Comparison of ENCODE assay signal across 13 cellular contexts in the genomic region with DNA sequence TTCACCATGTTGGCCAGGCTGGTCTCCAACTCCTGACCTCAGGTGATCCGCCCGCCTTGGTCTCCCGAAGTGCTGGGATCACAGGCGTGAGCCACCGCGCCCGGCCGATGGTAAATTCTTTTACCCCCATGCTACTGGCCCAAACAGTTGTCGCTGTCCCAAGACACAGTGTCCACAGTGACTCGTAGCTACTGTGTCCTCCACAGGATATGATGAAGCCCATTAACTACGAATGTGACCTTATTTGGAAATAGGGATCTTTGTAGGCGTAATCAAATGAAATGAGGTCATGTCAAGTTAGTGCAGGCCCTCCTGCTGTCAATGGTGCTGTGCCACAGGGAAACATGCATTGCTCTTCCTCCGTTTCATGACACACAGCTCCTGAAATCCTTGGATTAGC. TPM values are rescaled to one million over a fixed set of nuclear protein-coding genes. Genes with fewer than 3 reads are reported as not detected.
DNase-seq lines count a peak whose midpoint lies in the region; TF ChIP-seq lines count a peak whose summit lies in the region.
"Had no signal": no experiment of that assay in that cellular context is flagged by ENCODE, and none has a peak within 500 bp of the region (broad histone marks: within the 10 kb centered on the region; RNA-seq: fewer than 3 reads in every experiment).

No MANE protein-coding gene starts in this region.

- H3K27me3 ChIP-seq in mesenchymal stem cell (ENCODE audit: control insufficient read depth in 1 of 2, insufficient read depth in 1 of 2, low read length in 2 of 2) (peaks cover 17 to 20% of the 10 kb centered on the region in 2 experiments), sigmoid colon (peaks cover 0 to 35% (median 3%) of the 10 kb centered on the region in 3 donors)
- H3K27me3 ChIP-seq: pancreas had no signal

- no peak overlapping the region for H3K23ac ChIP-seq in mesenchymal stem cell (ENCODE audit: low read length in 2 of 2)

- H4K91ac ChIP-seq in mesenchymal stem cell (ENCODE audit: low read length): no peak overlapping the region

- no peak overlapping the region for H3K9ac ChIP-seq in mesenchymal stem cell (ENCODE audit: low read length)

- no peak overlapping the region for H3K4me2 ChIP-seq in mesenchymal stem cell (ENCODE audit: low read length, poor library complexity, severe bottlenecking)

- H3K4me3 ChIP-seq in mesenchymal stem cell (ENCODE audit: insufficient read depth in 1 of 2, low read depth in 1 of 2, low read length in 2 of 2) (no peak overlapping the region), sigmoid colon (no peak overlapping the region)
- H3K4me3 ChIP-seq: pancreas, suprapubic skin had no signal

- TF ChIP-seq POLR2A in sigmoid colon (IDR thresholded peaks at IDR 0.05): no peak

- H3K79me1 ChIP-seq in mesenchymal stem cell (replicated peaks; ENCODE audit: low read length, poor library complexity, severe bottlenecking): no peaks in the 10 kb centered on the region

- no peak overlapping the region for H3K4ac ChIP-seq in mesenchymal stem cell (ENCODE audit: low read depth in 1 of 2, low read length in 2 of 2)

- H2BK5ac ChIP-seq in mesenchymal stem cell (ENCODE audit: low read depth, low read length, poor library complexity, severe bottlenecking): no peak overlapping the region

- TF ChIP-seq EP300 in sigmoid colon (IDR thresholded peaks at IDR 0.05): no peak

- H3K27ac ChIP-seq in mesenchymal stem cell (ENCODE audit: low read length, poor library complexity, severe bottlenecking): no peak overlapping the region
- no peak overlapping the region for H3K27ac ChIP-seq in sigmoid colon
- H3K27ac ChIP-seq: pancreas, suprapubic skin had no signal

- no peak overlapping the region for H2BK15ac ChIP-seq in mesenchymal stem cell (ENCODE audit: low read depth, poor library complexity, severe bottlenecking)

- H3K18ac ChIP-seq in mesenchymal stem cell (ENCODE audit: low read depth in 1 of 2, low read length in 2 of 2): no peak overlapping the region

- no peak overlapping the region for H2AK5ac ChIP-seq in mesenchymal stem cell (ENCODE audit: low read length, severe bottlenecking)

- no peak overlapping the region for H2BK120ac ChIP-seq in mesenchymal stem cell (ENCODE audit: low read depth, low read length)

- H2AFZ ChIP-seq in mesenchymal stem cell (ENCODE audit: low read depth, low read length): no peak overlapping the region

- H3K36me3 ChIP-seq in mesenchymal stem cell (ENCODE audit: control insufficient read depth in 1 of 2, insufficient read depth in 2 of 2, low read depth in 1 of 2, low read length in 2 of 2): no peaks in the 10 kb centered on the region
- H3K36me3 ChIP-seq in sigmoid colon: no peaks in the 10 kb centered on the region
- H3K36me3 ChIP-seq: pancreas, suprapubic skin had no signal

- TF ChIP-seq CTCF in sigmoid colon (IDR thresholded peaks at IDR 0.05): no peak

- no peak overlapping the region for H4K8ac ChIP-seq in mesenchymal stem cell (ENCODE audit: low read length)

- DNase-seq in DMS53 (lab: John Stamatoyannopoulos, UW) (peak; percentile 57), DMS53 treated with DMSO at 0.1 percent for 48 hours (lab: John Stamatoyannopoulos, UW; ENCODE audit: unreplicated experiment) (no peak), RPMI7951 (ENCODE audit: low read depth) (peak; percentile 31), mesenchymal stem cell (peak; percentile 24), sigmoid colon (no peak), T-helper 2 cell (no peak)
- DNase-seq: 8988T, midbrain, MM.1S, NCI-H1436 treated with DMSO at 0.1 percent for 48 hours, NCI-H524 treated with DMSO at 0.1 percent for 48 hours, pancreas had no signal

- no peaks in the 10 kb centered on the region for H3K9me3 ChIP-seq in mesenchymal stem cell (ENCODE audit: control insufficient read depth, low read length)
- no peaks in the 10 kb centered on the region for H3K9me3 ChIP-seq in sigmoid colon
- H3K9me3 ChIP-seq: pancreas, suprapubic skin had no signal

- peaks cover 1% of the 10 kb centered on the region for H3K4me1 ChIP-seq in mesenchymal stem cell (ENCODE audit: control insufficient read depth, insufficient read depth, low read depth, low read length)
- no peaks in the 10 kb centered on the region for H3K4me1 ChIP-seq in sigmoid colon
- H3K4me1 ChIP-seq: pancreas, suprapubic skin had no signal

- H2BK12ac ChIP-seq in mesenchymal stem cell (ENCODE audit: low read length in 2 of 2): no peak overlapping the region

- 86% methylated on average over 13 of the region's 13 CpGs for WGBS in mesenchymal stem cell
- 89% methylated on average over 13 of the region's 13 CpGs for WGBS in sigmoid colon, 2 donors

- intact Hi-C loops in sigmoid colon (cut with DNase I): no loop called here

- no peak overlapping the region for H3K14ac ChIP-seq in mesenchymal stem cell (ENCODE audit: low read length in 2 of 2)

RNA-seq across cellular contexts. Expression of gene FNDC10, which starts 8.5 kb away (rescaled TPM):
- 3.4 and 3.6 TPM in 2 replicates for total RNA-seq in RPMI7951 (2014; rRNA removed; shearing (Covaris generic))
- polyA plus RNA-seq in mesenchymal stem cell (2013, experiment 1 of 2): 7.2 TPM
- polyA plus RNA-seq in mesenchymal stem cell (2013, experiment 2 of 2): 7.8 TPM
- 1 to 10 TPM in 3 of 4 donors, under 1 TPM in 1; 0.82 to 2.8 (median 1.6) TPM for total RNA-seq in sigmoid colon
- polyA plus RNA-seq in sigmoid colon: 1 to 10 TPM; 1.2 to 3.5 (median 2.8) TPM

RNA-seq across cellular contexts. Expression of gene SSU72, which starts 16.8 kb away (rescaled TPM):
- 77.3 and 86.5 TPM in 2 replicates for total RNA-seq in RPMI7951 (2014; rRNA removed; shearing (Covaris generic))
- 139 TPM for polyA plus RNA-seq in mesenchymal stem cell (2013, experiment 1 of 2)
- polyA plus RNA-seq in mesenchymal stem cell (2013, experiment 2 of 2): 138 TPM
- total RNA-seq in sigmoid colon: 100 to 1,000 TPM in 3 of 4 donors, 10 to 100 TPM in 1; 98.9 to 119 (median 109) TPM
- 100 to 1,000 TPM; 129 to 165 (median 150) TPM for polyA plus RNA-seq in sigmoid colon

RNA-seq across cellular contexts. Expression of gene MIB2, which starts 23.8 kb away (rescaled TPM):
- 12.0 and 18.4 TPM in 2 replicates for total RNA-seq in RPMI7951 (2014; rRNA removed; shearing (Covaris generic))
- polyA plus RNA-seq in mesenchymal stem cell (2013, experiment 1 of 2): 33.5 TPM
- polyA plus RNA-seq in mesenchymal stem cell (2013, experiment 2 of 2): 35.8 TPM
- total RNA-seq in sigmoid colon: 10 to 100 TPM; 32.7 to 95.3 (median 53.6) TPM
- polyA plus RNA-seq in sigmoid colon: 10 to 100 TPM; 24.6 to 77.6 (median 33.3) TPM

RNA-seq across cellular contexts. Expression of gene MMP23B, which starts 40.5 kb away (rescaled TPM):
- total RNA-seq in RPMI7951 (2014; rRNA removed; shearing (Covaris generic)): 0.24 TPM in 1 of 2 replicates, not detected in the other
- polyA plus RNA-seq in mesenchymal stem cell (2013, experiment 1 of 2): 24.2 TPM
- polyA plus RNA-seq in mesenchymal stem cell (2013, experiment 2 of 2): 26.9 TPM
- total RNA-seq in sigmoid colon: 10 to 100 TPM in 2 of 4 donors, 1 to 10 TPM in 2; 1.8 to 58.7 (median 17.2) TPM
- polyA plus RNA-seq in sigmoid colon: 1 to 10 TPM; 2.2 to 3.6 (median 2.3) TPM

RNA-seq across cellular contexts. Expression of gene TMEM240, which starts 51.0 kb away (rescaled TPM):
- total RNA-seq in RPMI7951 (2014; rRNA removed; shearing (Covaris generic)): not detected in 2 replicates
- 3.3 TPM for polyA plus RNA-seq in mesenchymal stem cell (2013, experiment 1 of 2)
- polyA plus RNA-seq in mesenchymal stem cell (2013, experiment 2 of 2): 3.3 TPM
- 10 to 100 TPM; 15.3 to 35.2 (median 17.6) TPM for total RNA-seq in sigmoid colon
- polyA plus RNA-seq in sigmoid colon: 1 to 10 TPM in 2 of 3 donors, not detected in 1; 3.7 to 4.8 TPM

Comparison
In these comparisons a context has a peak if more than half of its experiments do, and no peak if none do; other contexts are left out.
1. DNase-seq: peak in DMS53 (single experiment), RPMI7951 (single experiment) and mesenchymal stem cell (single experiment); none in DMS53 treated with DMSO at 0.1 percent for 48 hours (single experiment), sigmoid colon (single experiment) and T-helper 2 cell (0 of 5).